8 cellular contexts compared by ENCODE assay signal in the genomic region with DNA sequence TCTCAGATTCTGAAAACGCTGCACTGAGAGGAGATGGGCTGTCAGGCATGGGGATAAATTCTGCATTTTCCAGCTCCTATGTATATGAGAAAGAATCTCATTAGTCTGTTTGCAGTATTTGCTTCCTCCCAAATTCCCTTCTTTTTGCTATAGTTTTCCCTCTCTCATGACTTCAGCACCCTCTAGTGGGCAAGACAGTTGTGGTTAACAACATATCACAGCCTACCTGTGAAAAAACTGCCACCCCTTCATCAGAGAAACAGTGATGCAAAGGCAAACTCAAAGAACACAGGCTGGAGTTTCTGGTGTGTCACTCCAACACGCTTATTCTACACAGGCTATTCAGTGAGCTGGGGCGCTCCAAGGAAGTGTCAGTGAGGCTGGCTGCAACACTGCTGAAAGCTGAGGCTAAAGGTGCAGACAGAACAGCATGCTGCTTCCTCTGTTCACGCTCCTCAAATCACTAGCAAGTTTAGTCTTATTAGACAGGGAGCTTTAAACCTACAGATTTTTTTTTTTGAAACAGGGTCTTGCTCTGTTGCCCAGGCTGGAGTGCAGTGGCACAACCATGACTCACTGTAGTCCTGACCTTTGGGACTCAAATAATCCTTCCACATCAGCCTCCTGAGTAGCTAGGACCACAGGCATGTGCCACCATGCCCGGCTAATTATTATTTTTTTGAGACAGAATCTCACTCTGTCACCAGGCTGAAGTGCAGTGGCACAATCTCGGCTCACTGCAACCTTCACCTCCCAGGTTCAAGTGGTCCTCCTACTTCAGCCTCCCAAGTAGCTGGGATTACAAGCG. TPM values are rescaled to one million over a fixed set of nuclear protein-coding genes. Genes with fewer than 3 reads are reported as not detected.
A peak's percentile ranks its signal among the peaks of the same experiment; 100 is the strongest.
DNase-seq lines count a peak whose midpoint lies in the region; FAIRE-seq and TF ChIP-seq lines count a peak whose summit lies in the region.

No MANE protein-coding gene starts in this region.

- TF ChIP-seq CTCF in endothelial cell (IDR thresholded peaks at IDR 0.05; ENCODE audit: unreplicated experiment), result peak; percentile 69
- peak; percentile 65 to 88 (median 76) for TF ChIP-seq CTCF in uterus (IDR thresholded peaks at IDR 0.05)

- no peak overlapping the region for H3K27ac Mint-ChIP-seq in endothelial cell (ENCODE audit: unreplicated experiment)

- no peaks in the 10 kb centered on the region for H3K4me1 ChIP-seq in uterus

- H3K9me3 Mint-ChIP-seq in endothelial cell (ENCODE audit: unreplicated experiment), result no peaks in the 10 kb centered on the region

- H3K27me3 ChIP-seq in uterus, result no peaks in the 10 kb centered on the region

- H3K36me3 ChIP-seq in uterus, result no peaks in the 10 kb centered on the region

- no peak for TF ChIP-seq POLR2A in uterus (IDR thresholded peaks at IDR 0.05)

- peak; percentile 54 for FAIRE-seq in A204.1 (lab: Jason Lieb, UNC)

- intact Hi-C loops in uterus (cut with DNase I; ENCODE audit: low total_unique reads), result no loop called here

- no peaks in the 10 kb centered on the region for H3K9me3 ChIP-seq in uterus

- no peak overlapping the region for H3K4me3 ChIP-seq in uterus

- H3K27me3 Mint-ChIP-seq in endothelial cell (ENCODE audit: unreplicated experiment), result no peaks in the 10 kb centered on the region

- H3K27ac ChIP-seq in uterus, result no peak overlapping the region

- H3K4me1 Mint-ChIP-seq in endothelial cell (ENCODE audit: unreplicated experiment), result no peaks in the 10 kb centered on the region

- H3K4me3 Mint-ChIP-seq in endothelial cell (ENCODE audit: unreplicated experiment), result no peak overlapping the region

- peak; percentile 29 for DNase-seq in GM04504 (ENCODE audit: low read depth)
- peak; percentile 54 to 66 for DNase-seq in NCI-H2081 (lab: John Stamatoyannopoulos, UW)
- peak; percentile 23 for DNase-seq in UCSD-AML1 (lab: John Stamatoyannopoulos, UW; ENCODE audit: unreplicated experiment)
- DNase-seq in endothelial cell (ENCODE audit: low spot score), result peak; percentile 62
- peak; percentile 77 for DNase-seq in midbrain (lab: John Stamatoyannopoulos, UW)
- DNase-seq in uterus, result peak in 1 of 2 donors; percentile 54
- no peak for DNase-seq in OCI-M2 (lab: John Stamatoyannopoulos, UW; ENCODE audit: unreplicated experiment)

- H3K36me3 Mint-ChIP-seq in endothelial cell (ENCODE audit: low read depth, unreplicated experiment), result peaks cover 28% of the 10 kb centered on the region

RNA-seq across cellular contexts. Expression of a gene that starts 19.3 kb away (rescaled TPM):
- total RNA-seq in endothelial cell (ENCODE audit: unreplicated experiment) (1.6 TPM), uterus (1 to 10 TPM in 2 of 4 donors, under 1 TPM in 1, not detected in 1; 0.26 to 4.7 (median 2.4) TPM)

RNA-seq across cellular contexts. Expression of a gene that starts 24.9 kb away (rescaled TPM):
- total RNA-seq in endothelial cell (ENCODE audit: unreplicated experiment) (5.8 TPM), uterus (10 to 100 TPM; 11.8 to 30.6 (median 21.4) TPM)

RNA-seq across cellular contexts. Expression of a gene that starts 37.5 kb away (rescaled TPM):
- total RNA-seq in endothelial cell (ENCODE audit: unreplicated experiment), result 17.2 TPM
- total RNA-seq in uterus, result 10 to 100 TPM; 16.4 to 83.4 (median 50.1) TPM

RNA-seq across cellular contexts. Expression of a gene that starts 38.1 kb away (rescaled TPM):
- total RNA-seq in endothelial cell (ENCODE audit: unreplicated experiment), result 74.3 TPM
- total RNA-seq in uterus, result 100 to 1,000 TPM in 1 of 4 donors, 10 to 100 TPM in 3; 51.2 to 115 (median 71.4) TPM
